20 cellular contexts compared by ENCODE assay signal in genomic region chr2:152587187-152587947, GRCh38.
DNase-seq lines count a peak whose midpoint lies in the region; ATAC-seq and TF ChIP-seq lines count a peak whose summit lies in the region.
"Had no signal": no experiment of that assay in that cellular context is flagged by ENCODE, and none has a peak within 500 bp of the region (broad histone marks: within the 10 kb centered on the region; RNA-seq: fewer than 3 reads in every experiment).

No MANE protein-coding gene starts in this region.

- H3K4me2 ChIP-seq in PC-3 (ENCODE audit: low read length) = no peak overlapping the region

- TF ChIP-seq CTCF in PC-3 (conservative IDR thresholded peaks at IDR 0.05; ENCODE audit: low read depth, low read length) (no peak), dorsolateral prefrontal cortex (IDR thresholded peaks at IDR 0.05 in 54 of 56, conservative IDR thresholded peaks at IDR 0.05 in 2 of 56; ENCODE audit: low read depth in 1 of 56, partially characterized antibody in 56 of 56) (no peak), nephron (IDR thresholded peaks at IDR 0.05; ENCODE audit: unreplicated experiment in 3 of 3) (no peak)

- H3K27me3 Mint-ChIP-seq in nephron (ENCODE audit: low read depth) = no peaks in the 10 kb centered on the region

- H3K4me3 ChIP-seq in PC-3 (ENCODE audit: low read length) (no peak overlapping the region), dorsolateral prefrontal cortex (no peak overlapping the region)
- H3K4me3 ChIP-seq: body of pancreas, lung, Peyer's patch had no signal

- H3K4me1 ChIP-seq in PC-3 (ENCODE audit: insufficient read depth, low read length) = peaks cover 11% of the 10 kb centered on the region
- H3K4me1 ChIP-seq: body of pancreas, Peyer's patch had no signal

- POLR2A ChIA-PET in PC-3 (lab: Charles Lee; ENCODE audit: unreplicated experiment) = no interaction called here

- H3K79me2 ChIP-seq in PC-3 (ENCODE audit: low read length) = no peaks in the 10 kb centered on the region

- no TSS peak for BruUV-seq in PC-3 (replicated peaks; lab: Mats Ljungman, UMichigan)

- no peak overlapping the region for H3K27ac ChIP-seq in PC-3 (ENCODE audit: low read length)
- peak overlapping the region in 50 of 59 donors; percentile 0 to 96 (median 75) for H3K27ac ChIP-seq in dorsolateral prefrontal cortex
- H3K27ac ChIP-seq: body of pancreas, Peyer's patch had no signal

- H4K20me1 ChIP-seq in PC-3 (ENCODE audit: low read length) = no peaks in the 10 kb centered on the region

- H3K27me3 ChIP-seq in PC-3 (ENCODE audit: low read length) (no peaks in the 10 kb centered on the region), dorsolateral prefrontal cortex (no peaks in the 10 kb centered on the region)
- H3K27me3 ChIP-seq: BE2C, body of pancreas, Peyer's patch had no signal

- ATAC-seq in PC-3 (peak; percentile 74), HG02588 (IDR thresholded peaks at IDR 0.05; ENCODE audit: unreplicated experiment) (no peak), HG03159 (IDR thresholded peaks at IDR 0.05; ENCODE audit: unreplicated experiment) (no peak)
- ATAC-seq: activated CD8-positive, alpha-beta memory T cell treated with anti-CD3 and anti-CD28 coated beads, Interleukin-2, amount 10 ng/mL, durations not matched to agents 7 days and 5 days; body of pancreas; HepG2 had no signal

- H3K9me3 Mint-ChIP-seq in nephron = no peaks in the 10 kb centered on the region
- H3K9me3 Mint-ChIP-seq: nephron progenitor cell had no signal

- H3K36me3 Mint-ChIP-seq in nephron (ENCODE audit: low read depth) = peaks cover 53% of the 10 kb centered on the region
- H3K36me3 Mint-ChIP-seq: activated CD8-positive, alpha-beta memory T cell treated with anti-CD3 and anti-CD28 coated beads, Interleukin-2, amount 10 ng/mL, durations not matched to agents 7 days and 5 days had no signal

- intact Hi-C loops in PC-3 (cut with micrococcal nuclease) = no loop called here
- intact Hi-C loops in dorsolateral prefrontal cortex (cut with DNase I) = loop anchor here in 1 of 2 donors (5.0 kb wide), 1 partner anchor 35 kb away; no protein-coding TSS in a partner anchor

- no peaks in the 10 kb centered on the region for H3K9me3 ChIP-seq in PC-3 (ENCODE audit: low read length)
- H3K9me3 ChIP-seq: BE2C, body of pancreas, Peyer's patch had no signal

- peaks cover 68% of the 10 kb centered on the region for H3K4me1 Mint-ChIP-seq in nephron
- H3K4me1 Mint-ChIP-seq: activated CD8-positive, alpha-beta memory T cell treated with anti-CD3 and anti-CD28 coated beads, Interleukin-2, amount 10 ng/mL, durations not matched to agents 7 days and 5 days had no signal

- no peak overlapping the region for H3K4me3 Mint-ChIP-seq in nephron
- H3K4me3 Mint-ChIP-seq: activated CD8-positive, alpha-beta memory T cell treated with anti-CD3 and anti-CD28 coated beads, Interleukin-2, amount 10 ng/mL, durations not matched to agents 7 days and 5 days; nephron progenitor cell had no signal

- CTCF ChIA-PET in PC-3 (lab: Charles Lee) = no interaction called here

- H3K9ac ChIP-seq in PC-3 (ENCODE audit: low read length) = no peak overlapping the region

- H3F3A ChIP-seq in PC-3 (ENCODE audit: low read length, unreplicated experiment) = no peaks in the 10 kb centered on the region

- H3K9me2 ChIP-seq in PC-3 (replicated peaks; ENCODE audit: low read length) = no peaks in the 10 kb centered on the region

- 0 out of 2 replicates have a peak, but pooled peaks cover 2% of the 10 kb centered on the region for H3K36me3 ChIP-seq in PC-3 (ENCODE audit: low read depth, low read length)
- H3K36me3 ChIP-seq: BE2C, Peyer's patch had no signal

- H2AFZ ChIP-seq in PC-3 (ENCODE audit: low read length) = no peak overlapping the region

- DNase-seq in EL (peak; percentile 65), PC-3 (peak; percentile 52), dorsolateral prefrontal cortex (no peak), NCI-H2171 treated with DMSO at 0.1 percent for 48 hours (lab: John Stamatoyannopoulos, UW) (no peak)
- no peak for DNase-seq in activated T-cell treated with anti-CD3 and anti-CD28 coated beads, Interleukin-2, amount 50 U/mL, for 1 hour
- DNase-seq: activated CD4-positive, CD25-positive, alpha-beta regulatory T cell; activated CD8-positive, alpha-beta memory T cell treated with anti-CD3 and anti-CD28 coated beads, Interleukin-2, amount 10 ng/mL, durations not matched to agents 7 days and 5 days; activated naive CD4-positive, alpha-beta T cell; BE2C; body of pancreas; NCI-H2081 treated with DMSO at 0.1 percent for 48 hours; NCI-H82; nephron progenitor cell; Peyer's patch; stimulated activated CD4-positive, alpha-beta T cell treated with anti-CD3 and anti-CD28 coated beads, Interleukin-15, amount 100 ng/mL, for 24 hours had no signal

- H3K27ac Mint-ChIP-seq in nephron = peak overlapping the region in 2 of 3 experiments; percentile 67 to 82
- H3K27ac Mint-ChIP-seq: activated CD8-positive, alpha-beta memory T cell treated with anti-CD3 and anti-CD28 coated beads, Interleukin-2, amount 10 ng/mL, durations not matched to agents 7 days and 5 days; nephron progenitor cell had no signal

Comparison
In these comparisons a context has a peak if more than half of its experiments do, and no peak if none do; other contexts are left out.
1. DNase-seq: peak in EL (single experiment) and PC-3 (single experiment); none in dorsolateral prefrontal cortex (0 of 10), NCI-H2171 treated with DMSO at 0.1 percent for 48 hours (single experiment) and activated T-cell treated with anti-CD3 and anti-CD28 coated beads, Interleukin-2, amount 50 U/mL, for 1 hour (single experiment).